In genomic region chr17:61317779-61318178, GRCh38 we compare ENCODE assay signal across 1 cellular context.
TF ChIP-seq lines count a peak whose summit lies in the region.

No MANE protein-coding gene starts in this region.

TF ChIP-seq in HepG2, 621 proteins besides CTCF, POLR2A, EP300 and RAD21 (continued from another document):
- TF ChIP-seq ZBTB44 (CRISPR knock-in tag; IDR thresholded peaks at IDR 0.05), result no peak
- TF ChIP-seq ZNF263 (CRISPR knock-in tag; IDR thresholded peaks at IDR 0.05), result peak; percentile 40; the same call in 1 of the 2 replicates
- TF ChIP-seq PRDM4 (CRISPR knock-in tag; IDR thresholded peaks at IDR 0.05; ENCODE audit: borderline replicate concordance), result no peak
- no peak for TF ChIP-seq EED (CRISPR knock-in tag; IDR thresholded peaks at IDR 0.05)
- TF ChIP-seq ZNF687 (CRISPR knock-in tag; IDR thresholded peaks at IDR 0.05), result peak; percentile 45; the same call in 1 of the 2 replicates
- no peak for TF ChIP-seq YEATS4 (CRISPR knock-in tag; IDR thresholded peaks at IDR 0.05; ENCODE audit: borderline replicate concordance)
- TF ChIP-seq SAP130 (CRISPR knock-in tag; IDR thresholded peaks at IDR 0.05; ENCODE audit: low read depth), result no peak
- no peak for TF ChIP-seq SNAPC2 (CRISPR knock-in tag; IDR thresholded peaks at IDR 0.05)
- no peak for TF ChIP-seq FOXA1 (IDR thresholded peaks at IDR 0.05)
- TF ChIP-seq FOXA1 (CRISPR knock-in tag; IDR thresholded peaks at IDR 0.05), result no peak
- no peak for TF ChIP-seq NBN (conservative IDR thresholded peaks at IDR 0.05)
- no peak for TF ChIP-seq ZNF800 (CRISPR knock-in tag; IDR thresholded peaks at IDR 0.05)
- no peak for TF ChIP-seq GTF3A (CRISPR knock-in tag; conservative IDR thresholded peaks at IDR 0.05)
- TF ChIP-seq ZNF737 (CRISPR knock-in tag; IDR thresholded peaks at IDR 0.05; ENCODE audit: borderline replicate concordance), result no peak
- TF ChIP-seq THYN1 (CRISPR knock-in tag; IDR thresholded peaks at IDR 0.05; ENCODE audit: borderline replicate concordance, low read depth), result no peak
- TF ChIP-seq AKNA (CRISPR knock-in tag; IDR thresholded peaks at IDR 0.05; ENCODE audit: borderline replicate concordance), result no peak
- no peak for TF ChIP-seq SP5 (CRISPR knock-in tag; IDR thresholded peaks at IDR 0.05; ENCODE audit: borderline replicate concordance, low read depth)
- TF ChIP-seq ZNF678 (CRISPR knock-in tag; IDR thresholded peaks at IDR 0.05), result no peak
